Comparison of ENCODE assay signal across 1 cellular context in genomic region chr20:38673731-38674177, GRCh38.
A peak's percentile ranks its signal among the peaks of the same experiment; 100 is the strongest.
TF ChIP-seq lines count a peak whose summit lies in the region.

No MANE protein-coding gene starts in this region.

TF ChIP-seq in K562, 482 proteins besides CTCF, POLR2A, EP300 and RAD21 (continued from another document):
- TF ChIP-seq PRDM10 (IDR thresholded peaks at IDR 0.05; ENCODE audit: partially characterized antibody), result peak; percentile 73
- TF ChIP-seq THAP12 (CRISPR knock-in tag; IDR thresholded peaks at IDR 0.05), result no peak
- TF ChIP-seq ZNF511 (CRISPR knock-in tag; IDR thresholded peaks at IDR 0.05), result 0 out of 2 replicates have a peak, but pooled peaks have one; percentile 25
- peak; percentile 86 for TF ChIP-seq ZFP36 (IDR thresholded peaks at IDR 0.05; ENCODE audit: low read depth, low read length, partially characterized antibody)
- TF ChIP-seq JUND (IDR thresholded peaks at IDR 0.05; ENCODE audit: borderline replicate concordance, low read depth, low read length), result peak; percentile 63
- TF ChIP-seq JUND (tag; IDR thresholded peaks at IDR 0.05; ENCODE audit: borderline replicate concordance, low read depth, low read length), result no peak
- TF ChIP-seq SMARCA4 (IDR thresholded peaks at IDR 0.05), result 0 out of 2 replicates have a peak, but pooled peaks have one; percentile 49
- TF ChIP-seq ATF3 (IDR thresholded peaks at IDR 0.05), result peak; percentile 19; the same call in 1 of the 2 replicates
- TF ChIP-seq ATF3 (CRISPR knock-in tag; conservative IDR thresholded peaks at IDR 0.05), result 0 out of 2 replicates have a peak, but pooled peaks have one; percentile 20
- TF ChIP-seq TCF7 (IDR thresholded peaks at IDR 0.05; ENCODE audit: borderline replicate concordance), result no peak
- TF ChIP-seq NCOA1 (IDR thresholded peaks at IDR 0.05; ENCODE audit: low read depth), result no peak
- TF ChIP-seq DPF2 (IDR thresholded peaks at IDR 0.05), result 0 out of 2 replicates have a peak, but pooled peaks have one; percentile 14
- peak; percentile 5; the same call in 1 of the 2 replicates for TF ChIP-seq SREBF2 (CRISPR knock-in tag; IDR thresholded peaks at IDR 0.05)
- 0 out of 2 replicates have a peak, but pooled peaks have one; percentile 45 for TF ChIP-seq HDAC2 (IDR thresholded peaks at IDR 0.05)
- 0 out of 2 replicates have a peak, but pooled peaks have one; percentile 52 for TF ChIP-seq ETV5 (CRISPR knock-in tag; IDR thresholded peaks at IDR 0.05; ENCODE audit: low read depth)
- peak; percentile 11; the same call in 1 of the 2 replicates for TF ChIP-seq ATF6 (CRISPR knock-in tag; IDR thresholded peaks at IDR 0.05)
- 0 out of 2 replicates have a peak, but pooled peaks have one; percentile 14 for TF ChIP-seq ZNF395 (CRISPR knock-in tag; IDR thresholded peaks at IDR 0.05)
- TF ChIP-seq ZBTB7A (IDR thresholded peaks at IDR 0.05; ENCODE audit: borderline replicate concordance, control insufficient read depth, low read depth, low read length), result peak; percentile 78; the same call in 1 of the 2 replicates
- peak; percentile 49 for TF ChIP-seq SAP30 (IDR thresholded peaks at IDR 0.05; ENCODE audit: borderline replicate concordance, insufficient read depth, low read depth, low read length, poor library complexity, severe bottlenecking)
- peak; percentile 64; the same call in 1 of the 2 replicates for TF ChIP-seq JUN (IDR thresholded peaks at IDR 0.05; ENCODE audit: borderline replicate concordance, low read depth, low read length)
- no peak for TF ChIP-seq JUN (CRISPR knock-in tag; IDR thresholded peaks at IDR 0.05; ENCODE audit: borderline replicate concordance)
- TF ChIP-seq ZBTB40 (IDR thresholded peaks at IDR 0.05), result 0 out of 2 replicates have a peak, but pooled peaks have one; percentile 16
- no peak for TF ChIP-seq ZBTB40 (CRISPR knock-in tag; IDR thresholded peaks at IDR 0.05)
- no peak for TF ChIP-seq CBFA2T3 (IDR thresholded peaks at IDR 0.05)
- TF ChIP-seq ZBTB9 (CRISPR knock-in tag; IDR thresholded peaks at IDR 0.05), result no peak
- TF ChIP-seq SMAD4 (CRISPR knock-in tag; conservative IDR thresholded peaks at IDR 0.05), result 0 out of 2 replicates have a peak, but pooled peaks have one; percentile 22
- peak; percentile 55; the same call in 1 of the 2 replicates for TF ChIP-seq ZNF766 (CRISPR knock-in tag; conservative IDR thresholded peaks at IDR 0.05)
- 0 out of 2 replicates have a peak, but pooled peaks have one; percentile 23 for TF ChIP-seq ZNF77 (CRISPR knock-in tag; IDR thresholded peaks at IDR 0.05)
- peak; percentile 22 for TF ChIP-seq KDM5B (IDR thresholded peaks at IDR 0.05; ENCODE audit: insufficient replicate concordance, low read depth, low read length)
